In the genomic region with DNA sequence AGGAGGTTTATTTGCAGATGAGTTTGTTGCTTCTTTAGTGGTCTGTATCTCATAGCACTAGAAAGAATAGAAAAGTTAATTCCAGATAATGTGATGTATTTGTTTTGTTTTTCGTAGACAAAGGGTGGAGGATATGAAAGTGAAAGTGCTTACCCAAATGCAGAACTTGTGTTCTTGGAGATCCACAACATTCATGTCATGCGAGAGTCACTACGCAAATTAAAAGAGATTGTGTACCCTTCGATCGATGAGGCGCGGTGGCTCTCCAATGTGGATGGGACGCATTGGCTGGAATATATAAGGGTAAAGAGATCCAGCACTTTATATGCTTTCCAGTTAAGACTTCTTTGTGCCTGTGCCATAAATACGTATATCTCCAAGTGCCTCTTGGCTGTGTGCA, we compare ENCODE assay signal across 17 cellular contexts. TPM values are rescaled to one million over a fixed set of nuclear protein-coding genes. Genes with fewer than 3 reads are reported as not detected.
A peak's percentile ranks its signal among the peaks of the same experiment; 100 is the strongest.
DNase-seq lines count a peak whose midpoint lies in the region; ATAC-seq lines count a peak whose summit lies in the region.
"Had no signal": no experiment of that assay in that cellular context is flagged by ENCODE, and none has a peak within 500 bp of the region (broad histone marks: within the 10 kb centered on the region; RNA-seq: fewer than 3 reads in every experiment).

No MANE protein-coding gene starts in this region.

- no peak for DNase-seq in activated T-cell treated with anti-CD3 and anti-CD28 coated beads, Interleukin-2, amount 50 U/mL, for 24 hours
- DNase-seq in activated T-cell treated with anti-CD3 and anti-CD28 coated beads, Interleukin-2, amount 50 U/mL, for 48 hours: no peak
- no peak for DNase-seq in activated naive CD8-positive, alpha-beta T cell treated with anti-CD3 and anti-CD28 coated beads for 36 hours
- DNase-seq in stimulated activated naive B cell treated with anti-CD40 and anti-IgM and Interleukin-4, amounts not matched to agents 10 μg/mL and 1 μg/mL and 100 μg/mL, for 72 hours: no peak
- no peak for DNase-seq in GF-D8 (lab: John Stamatoyannopoulos, UW)
- no peak for DNase-seq in left colon
- DNase-seq: cerebellar nuclear complex; erythroblast; midbrain; NCI-H146; NCI-H526 treated with DMSO at 0.1 percent for 48 hours; psoas muscle; stimulated activated CD8-positive, alpha-beta memory T cell treated with anti-CD3 and anti-CD28 coated beads, Interleukin-4, amount 100 ng/mL, for 48 hours had no signal

- H3K9me3 Mint-ChIP-seq in activated T-cell treated with anti-CD3 and anti-CD28 coated beads, Interleukin-2, amount 50 U/mL, for 24 hours: no peaks in the 10 kb centered on the region
- no peaks in the 10 kb centered on the region for H3K9me3 Mint-ChIP-seq in IgD-negative memory B cell
- H3K9me3 Mint-ChIP-seq in activated naive CD8-positive, alpha-beta T cell treated with anti-CD3 and anti-CD28 coated beads for 36 hours: no peaks in the 10 kb centered on the region
- no peaks in the 10 kb centered on the region for H3K9me3 Mint-ChIP-seq in stimulated activated naive B cell treated with anti-CD40 and anti-IgM and Interleukin-4, amounts not matched to agents 10 μg/mL and 1 μg/mL and 100 μg/mL, for 72 hours
- H3K9me3 Mint-ChIP-seq: WTC11 had no signal

- intact Hi-C loops in left colon (cut with DNase I, micrococcal nuclease): no loop called here

- ATAC-seq in stimulated activated naive B cell treated with anti-CD40 and anti-IgM and Interleukin-4, amounts not matched to agents 10 μg/mL and 1 μg/mL and 100 μg/mL, for 72 hours (replicated peaks): peak; percentile 55 to 71
- ATAC-seq in left colon (no peak), GM21526 (IDR thresholded peaks at IDR 0.05; ENCODE audit: low FRiP score, unreplicated experiment) (no peak)
- ATAC-seq: HCT116, psoas muscle, WTC11 had no signal

- H3K27ac Mint-ChIP-seq in activated T-cell treated with anti-CD3 and anti-CD28 coated beads, Interleukin-2, amount 50 U/mL, for 24 hours: peak overlapping the region; percentile 65
- H3K27ac Mint-ChIP-seq in IgD-negative memory B cell: peak overlapping the region; percentile 77 to 94 (median 90)
- H3K27ac Mint-ChIP-seq in activated naive CD8-positive, alpha-beta T cell treated with anti-CD3 and anti-CD28 coated beads for 36 hours: peak overlapping the region; percentile 75
- H3K27ac Mint-ChIP-seq in stimulated activated naive B cell treated with anti-CD40 and anti-IgM and Interleukin-4, amounts not matched to agents 10 μg/mL and 1 μg/mL and 100 μg/mL, for 72 hours: peak overlapping the region; percentile 84
- H3K27ac Mint-ChIP-seq: WTC11 had no signal

- peaks cover 86% of the 10 kb centered on the region for H3K36me3 Mint-ChIP-seq in activated T-cell treated with anti-CD3 and anti-CD28 coated beads, Interleukin-2, amount 50 U/mL, for 24 hours (ENCODE audit: low read depth)
- peaks cover 3% of the 10 kb centered on the region for H3K36me3 Mint-ChIP-seq in IgD-negative memory B cell
- H3K36me3 Mint-ChIP-seq in activated naive CD8-positive, alpha-beta T cell treated with anti-CD3 and anti-CD28 coated beads for 36 hours: peaks cover 15% of the 10 kb centered on the region
- peaks cover 24 to 34% of the 10 kb centered on the region in 2 donors for H3K36me3 Mint-ChIP-seq in stimulated activated naive B cell treated with anti-CD40 and anti-IgM and Interleukin-4, amounts not matched to agents 10 μg/mL and 1 μg/mL and 100 μg/mL, for 72 hours

- peaks cover 26% of the 10 kb centered on the region for H3K4me1 Mint-ChIP-seq in activated T-cell treated with anti-CD3 and anti-CD28 coated beads, Interleukin-2, amount 50 U/mL, for 24 hours (ENCODE audit: low read depth)
- peaks cover 12 to 27% (median 13%) of the 10 kb centered on the region in 3 donors for H3K4me1 Mint-ChIP-seq in IgD-negative memory B cell
- peaks cover 16% of the 10 kb centered on the region for H3K4me1 Mint-ChIP-seq in activated naive CD8-positive, alpha-beta T cell treated with anti-CD3 and anti-CD28 coated beads for 36 hours
- H3K4me1 Mint-ChIP-seq in stimulated activated naive B cell treated with anti-CD40 and anti-IgM and Interleukin-4, amounts not matched to agents 10 μg/mL and 1 μg/mL and 100 μg/mL, for 72 hours: peaks cover 5 to 9% of the 10 kb centered on the region in 2 donors

- no peak overlapping the region for H3K4me3 Mint-ChIP-seq in activated T-cell treated with anti-CD3 and anti-CD28 coated beads, Interleukin-2, amount 50 U/mL, for 24 hours
- peak overlapping the region; percentile 24 to 67 (median 46) for H3K4me3 Mint-ChIP-seq in IgD-negative memory B cell
- no peak overlapping the region for H3K4me3 Mint-ChIP-seq in activated naive CD8-positive, alpha-beta T cell treated with anti-CD3 and anti-CD28 coated beads for 36 hours
- H3K4me3 Mint-ChIP-seq in stimulated activated naive B cell treated with anti-CD40 and anti-IgM and Interleukin-4, amounts not matched to agents 10 μg/mL and 1 μg/mL and 100 μg/mL, for 72 hours: peak overlapping the region in 1 of 2 donors; percentile 60
- H3K4me3 Mint-ChIP-seq: WTC11 had no signal

- peaks cover 19% of the 10 kb centered on the region for H3K27me3 Mint-ChIP-seq in activated T-cell treated with anti-CD3 and anti-CD28 coated beads, Interleukin-2, amount 50 U/mL, for 24 hours
- H3K27me3 Mint-ChIP-seq in IgD-negative memory B cell: peaks cover 3% of the 10 kb centered on the region
- no peaks in the 10 kb centered on the region for H3K27me3 Mint-ChIP-seq in activated naive CD8-positive, alpha-beta T cell treated with anti-CD3 and anti-CD28 coated beads for 36 hours
- H3K27me3 Mint-ChIP-seq in stimulated activated naive B cell treated with anti-CD40 and anti-IgM and Interleukin-4, amounts not matched to agents 10 μg/mL and 1 μg/mL and 100 μg/mL, for 72 hours: no peaks in the 10 kb centered on the region

RNA-seq across cellular contexts. Expression of a gene that starts 43.3 kb away (rescaled TPM):
- polyA plus RNA-seq in IgD-negative memory B cell: 19.0 TPM
- 10 to 100 TPM; 39.8 to 41.4 TPM for total RNA-seq in activated naive CD8-positive, alpha-beta T cell treated with anti-CD3 and anti-CD28 coated beads for 36 hours
- 10 to 100 TPM; 15.2 to 17.6 TPM for total RNA-seq in left colon

Comparison
In these comparisons a context has a peak if more than half of its experiments do, and no peak if none do; other contexts are left out.
1. H3K4me3 Mint-ChIP-seq: peak in IgD-negative memory B cell (4 of 4); none in activated T-cell treated with anti-CD3 and anti-CD28 coated beads, Interleukin-2, amount 50 U/mL, for 24 hours (single experiment) and activated naive CD8-positive, alpha-beta T cell treated with anti-CD3 and anti-CD28 coated beads for 36 hours (single experiment).
2. ATAC-seq: peak in stimulated activated naive B cell treated with anti-CD40 and anti-IgM and Interleukin-4, amounts not matched to agents 10 μg/mL and 1 μg/mL and 100 μg/mL, for 72 hours (2 of 2); none in left colon (single experiment) and GM21526 (single experiment).
3. Peak in every context shown above with its lines, with median percentiles within 50 percentile points of each other: H3K27ac Mint-ChIP-seq.